ENCODE assay signal across 28 cellular contexts in genomic region chr19:17192751-17193150, GRCh38.
"Had no signal": no experiment of that assay in that cellular context is flagged by ENCODE, and none has a peak within 500 bp of the region (broad histone marks: within the 10 kb centered on the region; RNA-seq: fewer than 3 reads in every experiment).

No MANE protein-coding gene starts in this region.

- ATAC-seq: left colon; naive thymus-derived CD8-positive, alpha-beta T cell; pancreas; right cardiac atrium; sciatic nerve; stimulated activated naive B cell treated with anti-CD40 and anti-IgM and Interleukin-4, amounts not matched to agents 10 μg/mL and 1 μg/mL and 100 μg/mL, for 72 hours; stimulated activated naive CD8-positive, alpha-beta T cell treated with anti-CD3 and anti-CD28 coated beads, Interleukin-15, Interleukin-2, amounts not matched to agents 100 U/mL and 50 U/mL, for 24 hours had no signal

- H3K27me3 ChIP-seq: neutrophil, pancreas, stomach, testis, thyroid gland, transverse colon, upper lobe of left lung, vagina had no signal

- DNase-seq: hippocampal formation; left colon; left ventricle myocardium inferior; mesenchymal stem cell; naive thymus-derived CD8-positive, alpha-beta T cell; occipital lobe; pancreas; posterior cingulate gyrus; retina; right cardiac atrium; stimulated activated CD4-positive, alpha-beta T cell treated with anti-CD3 and anti-CD28 coated beads, Interleukin-12 subunit alpha, Interleukin-12 subunit beta, amount 100 ng/mL, for 4 hours; stimulated activated CD4-positive, alpha-beta T cell treated with anti-CD3 and anti-CD28 coated beads, Interleukin-15, amount 100 ng/mL, for 24 hours; stimulated activated CD4-positive, alpha-beta T cell treated with anti-CD3 and anti-CD28 coated beads, Interleukin-2, amount 100 ng/mL, for 24 hours; stimulated activated CD4-positive, alpha-beta T cell treated with anti-CD3 and anti-CD28 coated beads, Interleukin-4, amount 100 ng/mL, for 1 hour; stimulated activated naive B cell treated with anti-CD40 and anti-IgM and Interleukin-4, amounts not matched to agents 10 μg/mL and 1 μg/mL and 100 μg/mL, for 72 hours; stimulated activated naive CD8-positive, alpha-beta T cell treated with anti-CD3 and anti-CD28 coated beads, Interleukin-15, Interleukin-2, amounts not matched to agents 100 U/mL and 50 U/mL, for 24 hours; stomach; testis; thyroid gland; transverse colon; upper lobe of left lung had no signal

- H3K4me3 ChIP-seq: left ventricle myocardium inferior, lung, pancreas, prostate gland, skin epidermis, stomach, testis, thyroid gland, transverse colon, upper lobe of left lung, vagina had no signal

- FAIRE-seq: keratinocyte, pancreas had no signal

- H3K27ac ChIP-seq: left ventricle myocardium inferior, neutrophil, pancreas, prostate gland, skin epidermis, stomach, testis, thyroid gland, transverse colon, upper lobe of left lung, vagina had no signal

- H3K4me1 ChIP-seq: left ventricle myocardium inferior, pancreas, prostate gland, stomach, testis, thyroid gland, transverse colon, upper lobe of left lung, vagina had no signal

- H3K9me3 ChIP-seq: left ventricle myocardium inferior, pancreas, prostate gland, stomach, testis, thyroid gland, transverse colon, upper lobe of left lung, vagina had no signal
